ENCODE assay signal across 1 cellular context in the genomic region with DNA sequence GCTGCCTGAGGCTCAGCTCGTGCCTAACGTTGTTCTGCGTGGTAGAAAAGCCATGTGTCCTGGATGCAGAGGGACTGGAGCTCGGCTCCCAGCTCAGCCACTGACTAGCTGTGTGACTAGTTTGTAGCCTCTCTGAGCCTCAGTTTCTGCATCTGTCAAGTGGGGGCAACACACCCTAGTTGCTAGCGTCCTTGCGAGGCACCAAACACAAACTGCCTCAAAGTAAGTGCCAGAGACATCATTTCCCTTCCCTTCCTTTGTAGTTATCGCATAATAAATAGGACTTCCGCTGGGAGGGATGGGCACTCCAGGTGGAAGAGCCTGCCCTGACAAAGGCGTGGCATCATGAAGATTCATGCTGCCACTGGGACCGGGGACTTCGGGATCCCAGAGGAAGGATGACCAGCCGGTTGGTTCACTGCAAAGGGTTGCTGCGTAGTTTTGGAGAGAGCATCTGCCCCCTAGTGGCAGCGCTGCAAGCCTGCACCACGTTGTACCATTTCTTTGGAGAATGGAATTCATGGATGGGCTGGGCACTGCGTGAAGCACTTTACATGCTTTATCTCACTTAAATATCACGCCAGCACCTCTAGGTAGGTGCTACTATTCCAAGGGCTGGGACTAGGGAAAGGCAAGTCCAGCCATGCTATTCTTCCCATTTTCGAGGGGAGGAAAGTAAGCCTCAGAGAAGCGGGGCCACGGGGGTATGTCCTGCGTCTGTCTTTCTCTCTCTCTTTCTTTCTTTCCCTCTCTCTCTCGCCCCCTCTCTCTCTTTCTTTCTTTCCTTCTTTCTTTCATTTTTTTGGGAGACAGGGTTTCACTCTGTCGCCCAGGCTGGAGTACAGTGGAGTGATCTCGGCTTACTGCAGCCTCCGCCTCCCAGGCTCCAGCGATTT.
A peak's percentile ranks its signal among the peaks of the same experiment; 100 is the strongest.
TF ChIP-seq lines count a peak whose summit lies in the region.

No MANE protein-coding gene starts in this region.

TF ChIP-seq in GM12878, 131 proteins besides CTCF, POLR2A, EP300 and RAD21 (continues in another document):
- TF ChIP-seq GATAD2B (conservative IDR thresholded peaks at IDR 0.05; ENCODE audit: low read depth) = no peak
- TF ChIP-seq ZBED1 (IDR thresholded peaks at IDR 0.05; ENCODE audit: borderline replicate concordance) = no peak
- TF ChIP-seq BHLHE40 (IDR thresholded peaks at IDR 0.05; ENCODE audit: borderline replicate concordance in 1 of 2, low read depth in 2 of 2, low read length in 1 of 2) = no peak
- no peak for TF ChIP-seq CEBPB (IDR thresholded peaks at IDR 0.05; ENCODE audit: borderline replicate concordance in 1 of 2, low read depth in 2 of 2, low read length in 2 of 2)
- TF ChIP-seq PAX5 (IDR thresholded peaks at IDR 0.05; ENCODE audit: borderline replicate concordance, low read depth, low read length) = no peak
- no peak for TF ChIP-seq RELA (IDR thresholded peaks at IDR 0.05; ENCODE audit: borderline replicate concordance, partially characterized antibody)
- no peak for TF ChIP-seq MEF2B (IDR thresholded peaks at IDR 0.05; ENCODE audit: partially characterized antibody, poor library complexity, severe bottlenecking)
- TF ChIP-seq BMI1 (IDR thresholded peaks at IDR 0.05; ENCODE audit: borderline replicate concordance) = no peak
- no peak for TF ChIP-seq ASH2L (IDR thresholded peaks at IDR 0.05; ENCODE audit: borderline replicate concordance, low read depth)
- TF ChIP-seq, protein P1, sequence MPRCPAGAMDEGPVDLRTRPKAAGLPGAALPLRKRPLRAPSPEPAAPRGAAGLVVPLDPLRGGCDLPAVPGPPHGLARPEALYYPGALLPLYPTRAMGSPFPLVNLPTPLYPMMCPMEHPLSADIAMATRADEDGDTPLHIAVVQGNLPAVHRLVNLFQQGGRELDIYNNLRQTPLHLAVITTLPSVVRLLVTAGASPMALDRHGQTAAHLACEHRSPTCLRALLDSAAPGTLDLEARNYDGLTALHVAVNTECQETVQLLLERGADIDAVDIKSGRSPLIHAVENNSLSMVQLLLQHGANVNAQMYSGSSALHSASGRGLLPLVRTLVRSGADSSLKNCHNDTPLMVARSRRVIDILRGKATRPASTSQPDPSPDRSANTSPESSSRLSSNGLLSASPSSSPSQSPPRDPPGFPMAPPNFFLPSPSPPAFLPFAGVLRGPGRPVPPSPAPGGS (IDR thresholded peaks at IDR 0.05; ENCODE audit: borderline replicate concordance, insufficient read depth, low read depth, low read length, poor library complexity, severe bottlenecking) = no peak
- peak; percentile 52 for TF ChIP-seq EED (IDR thresholded peaks at IDR 0.05; ENCODE audit: low read depth)
- no peak for TF ChIP-seq MTA2 (IDR thresholded peaks at IDR 0.05; ENCODE audit: low read depth)
- no peak for TF ChIP-seq MEF2A (IDR thresholded peaks at IDR 0.05; ENCODE audit: insufficient read depth, low read depth, low read length)
- peak; percentile 52 to 70; a peak in 3 of 4 replicates for TF ChIP-seq IKZF2 (IDR thresholded peaks at IDR 0.05)
- no peak for TF ChIP-seq ETV6 (conservative IDR thresholded peaks at IDR 0.05 in 1 of 2, IDR thresholded peaks at IDR 0.05 in 1 of 2; ENCODE audit: borderline replicate concordance in 1 of 2, low read depth in 1 of 2)
- TF ChIP-seq CEBPZ (IDR thresholded peaks at IDR 0.05; ENCODE audit: low read depth, low read length) = no peak
- no peak for TF ChIP-seq ZSCAN29 (IDR thresholded peaks at IDR 0.05)
- TF ChIP-seq SRF (IDR thresholded peaks at IDR 0.05; ENCODE audit: low read depth in 2 of 2, low read length in 2 of 2) = no peak
- TF ChIP-seq E4F1 (IDR thresholded peaks at IDR 0.05; ENCODE audit: borderline replicate concordance, partially characterized antibody) = no peak
- no peak for TF ChIP-seq TAF1 (IDR thresholded peaks at IDR 0.05; ENCODE audit: borderline replicate concordance, low read depth, low read length)
- no peak for TF ChIP-seq PRDM15 (CRISPR knock-in tag; IDR thresholded peaks at IDR 0.05)
- no peak for TF ChIP-seq IRF4 (IDR thresholded peaks at IDR 0.05; ENCODE audit: low read depth, low read length)
- no peak for TF ChIP-seq CBX3 (IDR thresholded peaks at IDR 0.05; ENCODE audit: borderline replicate concordance, low read depth)
- 0 out of 2 replicates have a peak, but pooled peaks have one; percentile 43 for TF ChIP-seq LARP7 (IDR thresholded peaks at IDR 0.05)
- TF ChIP-seq HDGF (IDR thresholded peaks at IDR 0.05) = 0 out of 2 replicates have a peak, but pooled peaks have one; percentile 19
- TF ChIP-seq CBX5 (IDR thresholded peaks at IDR 0.05; ENCODE audit: low read depth) = no peak
- no peak for TF ChIP-seq ZNF24 (IDR thresholded peaks at IDR 0.05)
- no peak for TF ChIP-seq HDAC6 (IDR thresholded peaks at IDR 0.05; ENCODE audit: unreplicated experiment)
- no peak for TF ChIP-seq TARDBP (IDR thresholded peaks at IDR 0.05; ENCODE audit: borderline replicate concordance)
- TF ChIP-seq DPF2 (IDR thresholded peaks at IDR 0.05) = 0 out of 2 replicates have a peak, but pooled peaks have one; percentile 17
- no peak for TF ChIP-seq CHD4 (IDR thresholded peaks at IDR 0.05)
- no peak for TF ChIP-seq BRCA1 (IDR thresholded peaks at IDR 0.05; ENCODE audit: low read depth, low read length)
- peak; percentile 57; the same call in 1 of the 2 replicates for TF ChIP-seq RB1 (IDR thresholded peaks at IDR 0.05; ENCODE audit: borderline replicate concordance)
- TF ChIP-seq ZNF622 (IDR thresholded peaks at IDR 0.05) = no peak
- TF ChIP-seq, protein P2, sequence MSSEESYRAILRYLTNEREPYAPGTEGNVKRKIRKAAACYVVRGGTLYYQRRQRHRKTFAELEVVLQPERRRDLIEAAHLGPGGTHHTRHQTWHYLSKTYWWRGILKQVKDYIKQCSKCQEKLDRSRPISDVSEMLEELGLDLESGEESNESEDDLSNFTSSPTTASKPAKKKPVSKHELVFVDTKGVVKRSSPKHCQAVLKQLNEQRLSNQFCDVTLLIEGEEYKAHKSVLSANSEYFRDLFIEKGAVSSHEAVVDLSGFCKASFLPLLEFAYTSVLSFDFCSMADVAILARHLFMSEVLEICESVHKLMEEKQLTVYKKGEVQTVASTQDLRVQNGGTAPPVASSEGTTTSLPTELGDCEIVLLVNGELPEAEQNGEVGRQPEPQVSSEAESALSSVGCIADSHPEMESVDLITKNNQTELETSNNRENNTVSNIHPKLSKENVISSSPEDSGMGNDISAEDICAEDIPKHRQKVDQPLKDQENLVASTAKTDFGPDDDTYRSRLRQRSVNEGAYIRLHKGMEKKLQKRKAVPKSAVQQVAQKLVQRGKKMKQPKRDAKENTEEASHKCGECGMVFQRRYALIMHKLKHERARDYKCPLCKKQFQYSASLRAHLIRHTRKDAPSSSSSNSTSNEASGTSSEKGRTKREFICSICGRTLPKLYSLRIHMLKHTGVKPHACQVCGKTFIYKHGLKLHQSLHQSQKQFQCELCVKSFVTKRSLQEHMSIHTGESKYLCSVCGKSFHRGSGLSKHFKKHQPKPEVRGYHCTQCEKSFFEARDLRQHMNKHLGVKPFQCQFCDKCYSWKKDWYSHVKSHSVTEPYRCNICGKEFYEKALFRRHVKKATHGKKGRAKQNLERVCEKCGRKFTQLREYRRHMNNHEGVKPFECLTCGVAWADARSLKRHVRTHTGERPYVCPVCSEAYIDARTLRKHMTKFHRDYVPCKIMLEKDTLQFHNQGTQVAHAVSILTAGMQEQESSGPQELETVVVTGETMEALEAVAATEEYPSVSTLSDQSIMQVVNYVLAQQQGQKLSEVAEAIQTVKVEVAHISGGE (CRISPR knock-in tag; IDR thresholded peaks at IDR 0.05) = no peak
- no peak for TF ChIP-seq RCOR1 (conservative IDR thresholded peaks at IDR 0.05; ENCODE audit: low read depth, low read length)
- no peak; the same call in 1 of the 2 replicates for TF ChIP-seq ZNF207 (IDR thresholded peaks at IDR 0.05; ENCODE audit: borderline replicate concordance)
- TF ChIP-seq ZBTB4 (CRISPR knock-in tag; IDR thresholded peaks at IDR 0.05) = no peak
- TF ChIP-seq, protein P3, sequence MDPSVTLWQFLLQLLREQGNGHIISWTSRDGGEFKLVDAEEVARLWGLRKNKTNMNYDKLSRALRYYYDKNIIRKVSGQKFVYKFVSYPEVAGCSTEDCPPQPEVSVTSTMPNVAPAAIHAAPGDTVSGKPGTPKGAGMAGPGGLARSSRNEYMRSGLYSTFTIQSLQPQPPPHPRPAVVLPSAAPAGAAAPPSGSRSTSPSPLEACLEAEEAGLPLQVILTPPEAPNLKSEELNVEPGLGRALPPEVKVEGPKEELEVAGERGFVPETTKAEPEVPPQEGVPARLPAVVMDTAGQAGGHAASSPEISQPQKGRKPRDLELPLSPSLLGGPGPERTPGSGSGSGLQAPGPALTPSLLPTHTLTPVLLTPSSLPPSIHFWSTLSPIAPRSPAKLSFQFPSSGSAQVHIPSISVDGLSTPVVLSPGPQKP (IDR thresholded peaks at IDR 0.05; ENCODE audit: low read depth, low read length) = no peak
- no peak for TF ChIP-seq RFX5 (IDR thresholded peaks at IDR 0.05; ENCODE audit: low read depth, low read length)
